In genomic region chr15:58742424-58743160, GRCh38 we compare ENCODE assay signal across 12 cellular contexts. TPM values are rescaled to one million over a fixed set of nuclear protein-coding genes. Genes with fewer than 3 reads are reported as not detected.
DNase-seq lines count a peak whose midpoint lies in the region; ATAC-seq, FAIRE-seq and TF ChIP-seq lines count a peak whose summit lies in the region.
"Had no signal": no experiment of that assay in that cellular context is flagged by ENCODE, and none has a peak within 500 bp of the region (broad histone marks: within the 10 kb centered on the region; RNA-seq: fewer than 3 reads in every experiment).

No MANE protein-coding gene starts in this region.

- no peak for FAIRE-seq in K562 (lab: Jason Lieb, UNC)
- FAIRE-seq: colon, TTC549 had no signal

- no peak for TF ChIP-seq EP300 in K562 (IDR thresholded peaks at IDR 0.05; ENCODE audit: low read length)

- H4K20me1 ChIP-seq in K562 (replicated peaks; ENCODE audit: control insufficient read depth, insufficient read depth, low read length) = peaks cover 17% of the 10 kb centered on the region

- BruUV-seq in K562 (replicated peaks; lab: Mats Ljungman, UMichigan) = no TSS peak

- WGBS in K562 (ENCODE audit: insufficient coverage, low coverage, missing lambda C conversion rate) = 71% methylated on average over 8 of the region's 8 CpGs

- intact Hi-C loops in K562 (cut with micrococcal nuclease) (no loop called here), posterior vena cava (cut with DNase I) (no loop called here)

- H3K4me1 ChIP-seq in K562 (replicated peaks in 1 of 2; ENCODE audit: control insufficient read depth in 2 of 2, insufficient read depth in 2 of 2, low read length in 2 of 2) = peaks cover 0 to 27% of the 10 kb centered on the region in 2 experiments; a peak in 4 of 5 replicates
- H3K4me1 ChIP-seq: parathyroid adenoma had no signal

- H3K36me3 ChIP-seq in K562 (ENCODE audit: control insufficient read depth, insufficient read depth, low read length) = peaks cover 5% of the 10 kb centered on the region

- no peak overlapping the region for H3K4me2 ChIP-seq in K562 (ENCODE audit: insufficient read depth, low read length)

- POLR2A ChIA-PET in K562 (lab: Yijun Ruan, JAX) = interaction anchor here (0.7 to 1.1 kb wide), 6 partner anchors 21 to 859 kb away, joined by 3 to 4 read pairs (median 3); no protein-coding TSS in a partner anchor

- TF ChIP-seq CTCF in K562 (IDR thresholded peaks at IDR 0.05 in 2 of 3, conservative IDR thresholded peaks at IDR 0.05 in 1 of 3; ENCODE audit: insufficient read depth in 2 of 3, low read depth in 1 of 3, low read length in 3 of 3) = no peak

- no peak for TF ChIP-seq POLR2A in K562 (conservative IDR thresholded peaks at IDR 0.05)

- no peak overlapping the region for H3K27ac ChIP-seq in K562 (ENCODE audit: extremely low read depth, low read depth, low read length)
- H3K27ac ChIP-seq: parathyroid adenoma had no signal

- no peaks in the 10 kb centered on the region for H3K9me1 ChIP-seq in K562 (ENCODE audit: control insufficient read depth, insufficient read depth, low read length)

- no peak overlapping the region; a peak in 1 of 4 replicates for H3K9ac ChIP-seq in K562 (ENCODE audit: insufficient read depth in 1 of 2, low read depth in 2 of 2, low read length in 2 of 2)
- H3K9ac ChIP-seq: parathyroid adenoma had no signal

- ATAC-seq in K562 = peak; percentile 24; the same call in 2 of the 3 replicates

- DNase-seq in GM03348 (ENCODE audit: low spot score) (peak; percentile 61), K562 (ENCODE audit: extremely low read depth in 1 of 4, low spot score in 3 of 4) (no peak), hepatic stellate cell (ENCODE audit: low spot score) (peak; percentile 55), skeletal muscle cell (ENCODE audit: low read depth) (peak; percentile 48), posterior vena cava (ENCODE audit: low spot score) (no peak), activated gamma-delta T cell treated with Interleukin-2 at 50 U/mL for 16 hours (no peak), NCI-H524 treated with DMSO at 0.1 percent for 48 hours (lab: John Stamatoyannopoulos, UW) (no peak), NCI-H510A treated with DMSO at 0.1 percent for 48 hours (lab: John Stamatoyannopoulos, UW) (no peak)
- DNase-seq: NCI-H1930 had no signal

- H2AFZ ChIP-seq in K562 (ENCODE audit: low read depth, low read length) = no peak overlapping the region
- H2AFZ ChIP-seq: parathyroid adenoma had no signal

- CTCF ChIA-PET in K562 (lab: Yijun Ruan, JAX; ENCODE audit: low intra/inter-chr PET ratio) = no interaction called here

- peaks cover 97% of the 10 kb centered on the region for H3K79me2 ChIP-seq in K562 (ENCODE audit: control insufficient read depth, insufficient read depth, low read length)

- no peak for TF ChIP-seq RAD21 in K562 (CRISPR knock-in tag; conservative IDR thresholded peaks at IDR 0.05 in 1 of 2, IDR thresholded peaks at IDR 0.05 in 1 of 2)

- in situ Hi-C loops in K562 (cut with MboI) = loop anchor here (10.0 kb wide), 1 partner anchor 308 kb away; the partner anchor contains the start of gene LIPC

- H3K9me3 ChIP-seq in K562 (replicated peaks; ENCODE audit: control insufficient read depth, insufficient read depth, low read depth, low read length) = no peaks in the 10 kb centered on the region

- H3K4me3 ChIP-seq in K562 = no peak overlapping the region
- no peak overlapping the region for H3K4me3 ChIP-seq in skeletal muscle cell (ENCODE audit: low read depth, low read length)

- H3K27me3 ChIP-seq in K562 (ENCODE audit: control insufficient read depth in 2 of 2, insufficient read depth in 2 of 2, low read length in 2 of 2) = no peaks in the 10 kb centered on the region

TF ChIP-seq in K562, 482 proteins besides CTCF, POLR2A, EP300 and RAD21:
- no peak for TF ChIP-seq MEF2A (IDR thresholded peaks at IDR 0.05; ENCODE audit: control insufficient read depth, low read depth, low read length)
- no peak for TF ChIP-seq ZNF224 (CRISPR knock-in tag; IDR thresholded peaks at IDR 0.05)
- TF ChIP-seq POLR2G (IDR thresholded peaks at IDR 0.05; ENCODE audit: low read depth, low read length) = no peak
- TF ChIP-seq DMBX1 (CRISPR knock-in tag; IDR thresholded peaks at IDR 0.05; ENCODE audit: borderline replicate concordance) = no peak

RNA-seq across cellular contexts. Expression of gene ADAM10, which starts 6.9 kb away (rescaled TPM):
- 130 and 336 TPM in 2 replicates for total RNA-seq in K562 (2011; cell fraction: chromatin; rRNA removed; ENCODE audit: low replicate concordance)
- total RNA-seq in K562 (2011; cell fraction: nucleolus; rRNA removed) = 99.7 and 127 TPM in 2 replicates
- 159 and 204 TPM in 2 replicates for total RNA-seq in K562 (2011; cell fraction: nucleoplasm; rRNA removed)
- total RNA-seq in K562 (2014; rRNA removed) (75.8 and 77.6 TPM in 2 replicates), K562 (2014; rRNA removed; fragmentation: Illumina TruSeq; extraction: Trizol) (55.4 and 67.1 TPM in 2 replicates), K562 (2015; rRNA removed; fragmentation: Illumina TruSeq; extraction: Trizol) (47.8 and 53.9 TPM in 2 replicates), K562 (2021) (76.9 and 87.1 TPM in 2 replicates), posterior vena cava (10 to 100 TPM; 80.3 to 86.8 TPM)
- polyA plus RNA-seq in K562 (2011; rRNA removed) (128 and 152 TPM in 2 replicates), K562 (2014; fragmentation: Illumina TruSeq; extraction: Trizol) (57.3 and 62.8 TPM in 2 replicates), K562 (2014; fragmentation: Nextera tagmentation; extraction: Ambion mirVana) (10 to 100 TPM; 11.9 to 14.0 TPM), K562 (2014; rRNA removed) (59.9 and 68.8 TPM in 2 replicates)
- 38.4 and 51.8 TPM in 2 replicates for polyA plus RNA-seq in K562 (2011; cell fraction: cytosol; rRNA removed)
- polyA plus RNA-seq in K562 (2011; cell fraction: nucleus; rRNA removed) = 44.2 and 50.4 TPM in 2 replicates
- 87.7 and 112 TPM in 2 replicates for polyA plus RNA-seq in K562 (2012)
- polyA minus RNA-seq in K562 (2011; rRNA and poly(A)+ RNA removed) = 238 and 267 TPM in 2 replicates
- 69.0 and 93.3 TPM in 2 replicates for polyA minus RNA-seq in K562 (2011; cell fraction: cytosol; rRNA and poly(A)+ RNA removed)
- polyA minus RNA-seq in K562 (2011; cell fraction: nucleus; rRNA and poly(A)+ RNA removed) = 76.6 and 134 TPM in 2 replicates

RNA-seq across cellular contexts. Expression of gene MINDY2, which starts 28.5 kb away (rescaled TPM):
- 23.4 and 26.8 TPM in 2 replicates for total RNA-seq in K562 (2011; cell fraction: chromatin; rRNA removed; ENCODE audit: low replicate concordance)
- total RNA-seq in K562 (2011; cell fraction: nucleolus; rRNA removed) = 8.7 and 12.1 TPM in 2 replicates
- total RNA-seq in K562 (2011; cell fraction: nucleoplasm; rRNA removed) = 12.0 and 18.9 TPM in 2 replicates
- total RNA-seq in K562 (2014; rRNA removed) (5.7 and 9.3 TPM in 2 replicates), K562 (2014; rRNA removed; fragmentation: Illumina TruSeq; extraction: Trizol) (12.5 and 12.6 TPM in 2 replicates), K562 (2015; rRNA removed; fragmentation: Illumina TruSeq; extraction: Trizol) (10.1 and 11.7 TPM in 2 replicates), K562 (2021) (9.9 and 12.1 TPM in 2 replicates), posterior vena cava (10 to 100 TPM; 23.3 to 41.3 TPM)
- polyA plus RNA-seq in K562 (2011; rRNA removed) (14.5 and 15.3 TPM in 2 replicates), K562 (2014; fragmentation: Illumina TruSeq; extraction: Trizol) (5.7 and 7.2 TPM in 2 replicates), K562 (2014; fragmentation: Nextera tagmentation; extraction: Ambion mirVana) (1 to 10 TPM; 2.4 to 3.8 TPM), K562 (2014; rRNA removed) (4.0 and 4.9 TPM in 2 replicates)
- 3.6 and 4.5 TPM in 2 replicates for polyA plus RNA-seq in K562 (2011; cell fraction: cytosol; rRNA removed)
- 5.6 and 6.6 TPM in 2 replicates for polyA plus RNA-seq in K562 (2011; cell fraction: nucleus; rRNA removed)
- polyA plus RNA-seq in K562 (2012) = 5.9 and 8.9 TPM in 2 replicates
- 39.5 and 52.5 TPM in 2 replicates for polyA minus RNA-seq in K562 (2011; rRNA and poly(A)+ RNA removed)
- polyA minus RNA-seq in K562 (2011; cell fraction: cytosol; rRNA and poly(A)+ RNA removed) = 12.9 and 22.1 TPM in 2 replicates
- 10.1 and 15.7 TPM in 2 replicates for polyA minus RNA-seq in K562 (2011; cell fraction: nucleus; rRNA and poly(A)+ RNA removed)

Comparison
In these comparisons a context has a peak if more than half of its experiments do, and no peak if none do; other contexts are left out.
1. DNase-seq: peak in GM03348 (single experiment), hepatic stellate cell (single experiment) and skeletal muscle cell (single experiment); none in K562 (0 of 4), posterior vena cava (single experiment), activated gamma-delta T cell treated with Interleukin-2 at 50 U/mL for 16 hours (single experiment), NCI-H524 treated with DMSO at 0.1 percent for 48 hours (single experiment) and NCI-H510A treated with DMSO at 0.1 percent for 48 hours (single experiment).